ENCODE assay signal across 8 cellular contexts in the genomic region with DNA sequence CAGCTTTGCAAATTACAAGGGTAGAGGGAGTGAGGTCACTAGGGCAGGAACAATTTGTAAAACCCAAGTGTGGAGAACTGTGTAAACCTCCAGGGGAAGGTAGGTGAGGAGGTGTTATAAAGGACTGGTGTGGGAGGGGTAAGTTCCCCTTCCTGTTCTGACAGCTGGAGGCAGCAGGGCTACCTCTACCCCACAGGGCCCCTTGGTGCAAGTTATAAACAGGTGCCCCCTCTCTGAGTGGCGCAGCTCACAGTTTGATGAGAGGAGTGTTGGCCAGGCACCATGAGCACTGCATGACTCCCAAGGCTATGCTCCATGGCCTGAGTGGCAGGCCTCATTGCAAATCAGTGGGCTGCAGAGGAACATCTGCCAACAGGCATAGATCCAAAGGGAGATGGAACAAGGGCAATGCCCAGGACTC. TPM values are rescaled to one million over a fixed set of nuclear protein-coding genes. Genes with fewer than 3 reads are reported as not detected.
DNase-seq lines count a peak whose midpoint lies in the region; ATAC-seq, FAIRE-seq and TF ChIP-seq lines count a peak whose summit lies in the region.

No MANE protein-coding gene starts in this region.

- intact Hi-C loops in activated naive CD4-positive, alpha-beta T cell treated with anti-CD3 and anti-CD28 coated beads for 36 hours (cut with micrococcal nuclease) = no loop called here

- H3K4me1 Mint-ChIP-seq in activated naive CD4-positive, alpha-beta T cell treated with anti-CD3 and anti-CD28 coated beads for 36 hours (ENCODE audit: low read depth) = peaks cover 5% of the 10 kb centered on the region

- no peaks in the 10 kb centered on the region for H3K27me3 ChIP-seq in upper lobe of left lung

- H3K4me3 Mint-ChIP-seq in activated naive CD4-positive, alpha-beta T cell treated with anti-CD3 and anti-CD28 coated beads for 36 hours = no peak overlapping the region

- no peak overlapping the region for H3K4me3 ChIP-seq in upper lobe of left lung

- DNase-seq in activated naive CD4-positive, alpha-beta T cell treated with anti-CD3 and anti-CD28 coated beads for 36 hours = peak; percentile 13
- DNase-seq in activated naive CD4-positive, alpha-beta T cell treated with anti-CD3 and anti-CD28 coated beads, Interleukin-2, amount 50 U/mL, for 16 hours = no peak
- DNase-seq in RPMI8226 = peak; percentile 59
- no peak for DNase-seq in upper lobe of left lung
- no peak for DNase-seq in urothelium cell line (ENCODE audit: low spot score)
- DNase-seq in NCI-H1105 (lab: John Stamatoyannopoulos, UW) = no peak

- no peak for FAIRE-seq in urothelium cell line (lab: Jason Lieb, UNC)

- H3K27ac Mint-ChIP-seq in activated naive CD4-positive, alpha-beta T cell treated with anti-CD3 and anti-CD28 coated beads for 36 hours = no peak overlapping the region

- H3K9me3 ChIP-seq in upper lobe of left lung = no peaks in the 10 kb centered on the region

- no peaks in the 10 kb centered on the region for H3K4me1 ChIP-seq in upper lobe of left lung

- no peak for TF ChIP-seq EP300 in upper lobe of left lung (IDR thresholded peaks at IDR 0.05)

- H3K27ac ChIP-seq in upper lobe of left lung = no peak overlapping the region

- H3K36me3 ChIP-seq in upper lobe of left lung = no peaks in the 10 kb centered on the region

- TF ChIP-seq CTCF in upper lobe of left lung (IDR thresholded peaks at IDR 0.05) = no peak

- peak; percentile 71 for ATAC-seq in HG02642 (IDR thresholded peaks at IDR 0.05; ENCODE audit: poor library complexity, unreplicated experiment)
- peak; percentile 21 to 43 for ATAC-seq in upper lobe of left lung (ENCODE audit: low FRiP score in 2 of 2)
- no peak for ATAC-seq in GM19023 (IDR thresholded peaks at IDR 0.05; ENCODE audit: unreplicated experiment)

- WGBS in upper lobe of left lung, 2 donors = 40 to 88% methylated on average over 1 of the region's 1 CpG

- no peaks in the 10 kb centered on the region for H3K9me3 Mint-ChIP-seq in activated naive CD4-positive, alpha-beta T cell treated with anti-CD3 and anti-CD28 coated beads for 36 hours

- no peaks in the 10 kb centered on the region for H3K36me3 Mint-ChIP-seq in activated naive CD4-positive, alpha-beta T cell treated with anti-CD3 and anti-CD28 coated beads for 36 hours (ENCODE audit: low read depth)

- H3K27me3 Mint-ChIP-seq in activated naive CD4-positive, alpha-beta T cell treated with anti-CD3 and anti-CD28 coated beads for 36 hours (ENCODE audit: low read depth) = no peaks in the 10 kb centered on the region

- no peak for TF ChIP-seq POLR2A in upper lobe of left lung (IDR thresholded peaks at IDR 0.05)

- CTCF ChIA-PET in activated naive CD4-positive, alpha-beta T cell treated with anti-CD3 and anti-CD28 coated beads for 36 hours (lab: Charles Lee) = interaction anchor here (0.9 kb wide), 1 partner anchor 94 kb away, joined by 3 read pairs; the partner anchor contains the start of gene MYCL

RNA-seq across cellular contexts. Expression of gene MFSD2A, which starts 41.0 kb away (rescaled TPM):
- 1 to 10 TPM; 4.0 to 4.5 TPM for total RNA-seq in activated naive CD4-positive, alpha-beta T cell treated with anti-CD3 and anti-CD28 coated beads for 36 hours
- total RNA-seq in upper lobe of left lung = 100 to 1,000 TPM in 3 of 6 donors, 10 to 100 TPM in 3; 63.9 to 196 (median 109) TPM

RNA-seq across cellular contexts. Expression of gene CAP1, which starts 44.5 kb away (rescaled TPM):
- total RNA-seq in activated naive CD4-positive, alpha-beta T cell treated with anti-CD3 and anti-CD28 coated beads for 36 hours = 100 to 1,000 TPM; 522 to 525 TPM
- 100 to 1,000 TPM; 113 to 502 (median 245) TPM for total RNA-seq in upper lobe of left lung

Comparison
In these comparisons a context has a peak if more than half of its experiments do, and no peak if none do; other contexts are left out.
1. DNase-seq: peak in activated naive CD4-positive, alpha-beta T cell treated with anti-CD3 and anti-CD28 coated beads for 36 hours (single experiment) and RPMI8226 (single experiment); none in activated naive CD4-positive, alpha-beta T cell treated with anti-CD3 and anti-CD28 coated beads, Interleukin-2, amount 50 U/mL, for 16 hours (single experiment), upper lobe of left lung (0 of 2), urothelium cell line (single experiment) and NCI-H1105 (single experiment).
2. RNA of gene MFSD2A, which starts 41.0 kb away (total RNA-seq): 63.9 to 196 TPM in upper lobe of left lung; 4.0 to 4.5 TPM in activated naive CD4-positive, alpha-beta T cell treated with anti-CD3 and anti-CD28 coated beads for 36 hours; every median in the first group is over 10 times any median in the second.